9 cellular contexts compared by ENCODE assay signal in the genomic region with DNA sequence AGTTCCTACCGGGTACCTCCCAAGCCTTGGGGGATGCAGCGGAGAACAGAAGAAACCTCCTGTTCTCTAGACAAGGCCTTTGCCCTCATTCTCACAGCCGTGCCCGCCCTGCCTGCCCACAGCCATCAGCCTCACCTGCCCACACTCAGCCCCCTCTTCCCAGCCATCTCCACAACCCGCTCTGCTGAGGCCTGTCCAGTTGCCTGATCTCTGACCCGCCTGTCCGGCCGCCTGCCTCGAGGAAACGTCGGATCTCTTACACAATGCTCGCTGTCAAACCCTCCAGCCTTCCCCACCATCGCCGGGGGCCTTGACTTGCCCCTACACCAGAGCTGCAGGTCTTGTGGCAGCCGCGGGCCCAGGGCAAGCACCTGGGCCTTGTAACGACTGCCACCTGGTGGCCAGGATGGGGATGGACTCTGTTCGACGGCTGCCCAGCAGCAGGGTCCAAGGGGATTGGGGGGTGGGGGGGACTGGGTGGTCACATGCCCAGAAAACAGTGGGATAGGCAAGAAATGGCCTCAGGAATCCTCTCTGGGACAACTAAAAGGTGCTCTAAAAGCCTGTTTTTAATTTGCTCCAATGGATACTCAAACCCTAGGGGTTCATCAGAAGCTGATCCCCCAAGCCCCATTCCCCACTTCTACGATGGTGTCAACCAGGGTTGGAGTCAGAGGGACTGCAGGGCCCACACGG. TPM values are rescaled to one million over a fixed set of nuclear protein-coding genes. Genes with fewer than 3 reads are reported as not detected.
DNase-seq lines count a peak whose midpoint lies in the region; ATAC-seq, FAIRE-seq and TF ChIP-seq lines count a peak whose summit lies in the region.
"Had no signal": no experiment of that assay in that cellular context is flagged by ENCODE, and none has a peak within 500 bp of the region (broad histone marks: within the 10 kb centered on the region; RNA-seq: fewer than 3 reads in every experiment).

No MANE protein-coding gene starts in this region.

- peak; percentile 72 for DNase-seq in GM12865 (ENCODE audit: low read depth)
- peak; percentile 61 for DNase-seq in NCI-H1092 treated with DMSO at 0.1 percent for 48 hours (lab: John Stamatoyannopoulos, UW)
- DNase-seq in UCSD-AML1 (lab: John Stamatoyannopoulos, UW; ENCODE audit: unreplicated experiment): peak; percentile 55
- peak; percentile 67 to 75 (median 75) for DNase-seq in body of pancreas
- DNase-seq in kidney: no peak
- DNase-seq in stimulated activated CD4-positive, alpha-beta T cell treated with anti-CD3 and anti-CD28 coated beads, Interleukin-4, amount 100 ng/mL, for 1 hour: peak; percentile 74

- H3K4me1 ChIP-seq in body of pancreas: peaks cover 6% of the 10 kb centered on the region
- peaks cover 0 to 19% of the 10 kb centered on the region in 2 donors for H3K4me1 ChIP-seq in kidney (ENCODE audit: control insufficient read depth in 1 of 2, insufficient read depth in 1 of 2, low read depth in 1 of 2, low read length in 2 of 2)

- ATAC-seq in body of pancreas: peak; percentile 73
- no peak for ATAC-seq in GM19463 (IDR thresholded peaks at IDR 0.05; ENCODE audit: unreplicated experiment)
- ATAC-seq in HG03045 (IDR thresholded peaks at IDR 0.05; ENCODE audit: unreplicated experiment): no peak

- H3K9me3 ChIP-seq in body of pancreas (no peaks in the 10 kb centered on the region), kidney (ENCODE audit: control insufficient read depth in 1 of 2, low read length in 2 of 2) (no peaks in the 10 kb centered on the region)

- TF ChIP-seq CTCF in GM12865 (IDR thresholded peaks at IDR 0.05; ENCODE audit: insufficient read depth, low read depth, low read length, missing control alignments) (peak; percentile 89), body of pancreas (IDR thresholded peaks at IDR 0.05) (peak; percentile 72 to 90 (median 76)), kidney (IDR thresholded peaks at IDR 0.05; ENCODE audit: borderline replicate concordance, extremely low read depth, insufficient read depth) (peak; percentile 91)

- no peak overlapping the region for H3K27ac ChIP-seq in body of pancreas
- no peak overlapping the region for H3K27ac ChIP-seq in kidney (ENCODE audit: low read depth in 2 of 2, low read length in 2 of 2)

- 14 to 16% methylated on average over 13 to 21 of the region's 21 CpGs for WGBS in body of pancreas, 2 donors

- no peak overlapping the region for H3K4me3 ChIP-seq in GM12865 (ENCODE audit: low read depth, low read length)
- no peak overlapping the region for H3K4me3 ChIP-seq in body of pancreas
- no peak overlapping the region for H3K4me3 ChIP-seq in kidney (ENCODE audit: low read length in 2 of 2)

- H3K9ac ChIP-seq in kidney (ENCODE audit: low read length in 2 of 2): no peak overlapping the region

- no peaks in the 10 kb centered on the region for H3K27me3 ChIP-seq in body of pancreas

- FAIRE-seq in kidney (lab: Jason Lieb, UNC): no peak
- FAIRE-seq: endometrium had no signal

- intact Hi-C loops in body of pancreas (cut with DNase I) (loop anchor here (5.0 kb wide), 1 partner anchor 372 kb away; no protein-coding TSS in a partner anchor), kidney (cut with DNase I) (no loop called here)

- TF ChIP-seq POLR2A in body of pancreas (IDR thresholded peaks at IDR 0.05): no peak

- H3K36me3 ChIP-seq in body of pancreas (replicated peaks in 1 of 2; ENCODE audit: insufficient read depth in 1 of 2, low read depth in 2 of 2): peaks cover 0 to 6% of the 10 kb centered on the region in 2 donors
- peaks cover 8% of the 10 kb centered on the region in 2 donors for H3K36me3 ChIP-seq in kidney (ENCODE audit: control insufficient read depth in 1 of 2, insufficient read depth in 2 of 2, low read length in 2 of 2)

RNA-seq across cellular contexts. Expression of a gene that starts 31.0 kb away (rescaled TPM):
- total RNA-seq in body of pancreas (1 to 10 TPM in 1 of 2 donors, not detected in 1; 1.6 TPM), kidney (1.8 TPM)
- polyA plus RNA-seq in kidney (ENCODE audit: insufficient read depth, low read depth, low replicate concordance): 9.2 TPM
